Comparison of ENCODE assay signal across 18 cellular contexts in the genomic region with DNA sequence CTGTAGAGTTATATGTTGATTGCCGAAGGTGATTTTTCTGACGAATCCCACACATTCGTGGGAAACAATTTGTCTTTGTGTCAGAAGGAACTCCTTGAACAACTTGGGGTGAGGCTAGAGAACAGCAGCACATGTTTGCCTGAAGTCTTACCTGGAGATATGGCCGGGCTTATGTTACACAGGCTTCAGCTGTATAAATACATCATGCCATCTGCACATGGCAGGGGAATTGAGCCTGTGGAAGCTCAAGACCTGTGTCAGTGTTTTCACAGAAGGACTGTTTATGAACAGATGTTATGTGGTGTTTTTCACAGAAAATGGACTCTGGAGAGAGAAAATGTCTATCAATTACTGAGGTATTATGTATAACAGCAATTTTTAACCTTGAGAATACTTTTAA.
DNase-seq lines count a peak whose midpoint lies in the region; ATAC-seq and TF ChIP-seq lines count a peak whose summit lies in the region.
"Had no signal": no experiment of that assay in that cellular context is flagged by ENCODE, and none has a peak within 500 bp of the region (broad histone marks: within the 10 kb centered on the region; RNA-seq: fewer than 3 reads in every experiment).

No MANE protein-coding gene starts in this region.

- H4K20me1 ChIP-seq in neural progenitor cell (ENCODE audit: low read depth), result no peaks in the 10 kb centered on the region
- H4K20me1 ChIP-seq in hepatocyte (ENCODE audit: insufficient read depth, poor library complexity, severe bottlenecking), result no peaks in the 10 kb centered on the region

- H3K9me2 ChIP-seq in hepatocyte (replicated peaks; ENCODE audit: insufficient read depth), result no peaks in the 10 kb centered on the region

- H3K36me3 ChIP-seq in neural progenitor cell (no peaks in the 10 kb centered on the region), hepatocyte (replicated peaks; ENCODE audit: insufficient read depth, low read depth) (no peaks in the 10 kb centered on the region)

- H3K9me3 ChIP-seq in neural progenitor cell (ENCODE audit: low read depth) (no peaks in the 10 kb centered on the region), hepatocyte (ENCODE audit: low read depth) (no peaks in the 10 kb centered on the region)

- H3K4me1 ChIP-seq in neural progenitor cell (peaks cover 7% of the 10 kb centered on the region), hepatocyte (ENCODE audit: insufficient read depth) (no peaks in the 10 kb centered on the region)

- H3K27me3 ChIP-seq in neural progenitor cell (no peaks in the 10 kb centered on the region), hepatocyte (no peaks in the 10 kb centered on the region)

- H3K4me1 Mint-ChIP-seq in neural progenitor cell, result no peaks in the 10 kb centered on the region
- H3K4me1 Mint-ChIP-seq: IgD-negative memory B cell, T-helper 17 cell had no signal

- H3K36me3 Mint-ChIP-seq in neural progenitor cell, result no peaks in the 10 kb centered on the region
- H3K36me3 Mint-ChIP-seq: CD8-positive, alpha-beta T cell; IgD-negative memory B cell had no signal

- H3K9ac ChIP-seq in neural progenitor cell, result no peak overlapping the region

- no peaks in the 10 kb centered on the region for H3F3A ChIP-seq in neural progenitor cell (ENCODE audit: low read depth)

- no peak for ATAC-seq in HG03135 (IDR thresholded peaks at IDR 0.05; ENCODE audit: unreplicated experiment)
- ATAC-seq: CD8-positive, alpha-beta T cell; T-helper 17 cell had no signal

- no peak overlapping the region for H3K27ac Mint-ChIP-seq in neural progenitor cell
- H3K27ac Mint-ChIP-seq: CD8-positive, alpha-beta T cell; IgD-negative memory B cell; T-helper 17 cell had no signal

- peak; percentile 1 for DNase-seq in NCI-H146 (lab: John Stamatoyannopoulos, UW)
- DNase-seq in NCI-H146 treated with DMSO at 0.1 percent for 48 hours (lab: John Stamatoyannopoulos, UW; ENCODE audit: unreplicated experiment), result no peak
- peak; percentile 64 for DNase-seq in NAMALWA (ENCODE audit: low spot score)
- DNase-seq in SHP77 (lab: John Stamatoyannopoulos, UW), result peak; percentile 20 to 52
- no peak for DNase-seq in neural progenitor cell (ENCODE audit: low spot score)
- DNase-seq in NCI-H1048 (lab: John Stamatoyannopoulos, UW), result no peak
- DNase-seq in hepatocyte (ENCODE audit: low spot score), result no peak
- DNase-seq: 8988T; C1 segment of cervical spinal cord; CD8-positive, alpha-beta T cell; NCI-H187 treated with DMSO at 0.1 percent for 48 hours; NCI-H748 treated with DMSO at 0.1 percent for 48 hours; OCI-M1; SW 1271; T-helper 17 cell had no signal

- H3K4me2 ChIP-seq in neural progenitor cell (no peak overlapping the region), hepatocyte (no peak overlapping the region)

- no peak overlapping the region for H3K4me3 ChIP-seq in neural progenitor cell
- no peak overlapping the region for H3K4me3 ChIP-seq in hepatocyte
- H3K4me3 ChIP-seq: SK-N-MC had no signal

- WGBS in hepatocyte (ENCODE audit: low lambda C conversion rate, missing lambda C conversion rate), result 62% methylated on average over 4 of the region's 4 CpGs

- no peak overlapping the region for H3K4me3 Mint-ChIP-seq in neural progenitor cell
- H3K4me3 Mint-ChIP-seq: CD8-positive, alpha-beta T cell; IgD-negative memory B cell; T-helper 17 cell had no signal

- H3K9me3 Mint-ChIP-seq in neural progenitor cell, result no peaks in the 10 kb centered on the region
- H3K9me3 Mint-ChIP-seq: CD8-positive, alpha-beta T cell had no signal

- H3K27me3 Mint-ChIP-seq in neural progenitor cell (ENCODE audit: insufficient read depth, low read depth), result no peaks in the 10 kb centered on the region

- no peak for TF ChIP-seq CTCF in neural progenitor cell (IDR thresholded peaks at IDR 0.05)
- no peak for TF ChIP-seq CTCF in hepatocyte (IDR thresholded peaks at IDR 0.05; ENCODE audit: poor library complexity)

- H3K27ac ChIP-seq in neural progenitor cell, result no peak overlapping the region
- no peak overlapping the region for H3K27ac ChIP-seq in hepatocyte
- H3K27ac ChIP-seq: SK-N-MC had no signal

- H3K79me2 ChIP-seq in neural progenitor cell (ENCODE audit: low read depth) (no peaks in the 10 kb centered on the region), hepatocyte (no peaks in the 10 kb centered on the region)

- H2AFZ ChIP-seq in neural progenitor cell (replicated peaks) (peak overlapping the region; percentile 13), hepatocyte (no peak overlapping the region)

Comparison
In these comparisons a context has a peak if more than half of its experiments do, and no peak if none do; other contexts are left out.
1. DNase-seq: peak in NCI-H146 (single experiment), NAMALWA (single experiment) and SHP77 (2 of 2); none in NCI-H146 treated with DMSO at 0.1 percent for 48 hours (single experiment), neural progenitor cell (single experiment), NCI-H1048 (single experiment) and hepatocyte (single experiment).